ENCODE assay signal across 8 cellular contexts in the genomic region with DNA sequence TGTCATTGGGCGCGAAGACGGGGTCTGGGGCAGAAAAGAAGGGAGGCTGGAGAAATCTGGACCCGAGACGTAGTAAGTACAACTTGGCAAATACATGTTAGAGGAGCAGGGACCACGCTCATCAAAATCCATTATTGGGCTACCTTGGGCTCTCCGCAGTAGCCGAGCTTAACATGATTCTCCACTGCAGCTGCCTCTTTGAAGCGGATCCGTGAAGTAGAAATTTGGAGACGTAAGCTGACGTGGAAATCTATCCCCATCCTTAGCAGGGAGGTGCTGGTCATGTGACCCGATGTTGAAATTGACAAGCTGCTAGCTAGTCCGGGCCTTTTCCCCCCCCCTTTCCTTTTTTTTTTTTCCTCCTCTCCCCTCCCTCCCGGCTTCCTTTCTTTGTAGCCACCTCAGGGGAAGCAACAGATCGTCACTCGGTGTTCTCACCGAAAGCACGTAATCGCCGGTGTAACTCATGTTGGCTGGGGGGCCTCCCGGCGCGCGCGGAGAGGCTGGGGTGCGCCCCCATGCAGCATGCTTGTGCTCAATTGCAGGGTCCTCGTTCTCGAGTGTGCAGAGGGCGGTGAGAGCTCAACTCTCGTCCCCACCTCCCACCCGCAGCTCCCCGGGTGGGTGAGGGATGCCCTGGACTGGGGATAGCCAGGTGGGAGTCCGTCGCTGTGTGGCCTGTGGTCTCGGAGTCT. TPM values are rescaled to one million over a fixed set of nuclear protein-coding genes. Genes with fewer than 3 reads are reported as not detected.
DNase-seq lines count a peak whose midpoint lies in the region; ATAC-seq and TF ChIP-seq lines count a peak whose summit lies in the region.

A gene (minus strand): TSS at position 220 of the 695 bp plus-strand sequence. CDS start 88 bp downstream, at position 132.

- peaks cover 99% of the 10 kb centered on the region for H3K27me3 Mint-ChIP-seq in mesothelial cell of epicardium (ENCODE audit: low read depth)

- ATAC-seq in HG02678 (IDR thresholded peaks at IDR 0.05; ENCODE audit: unreplicated experiment): no peak

- no peaks in the 10 kb centered on the region for H3K36me3 ChIP-seq in DOHH2 (ENCODE audit: control insufficient read depth, low read length)
- H3K36me3 ChIP-seq in brain microvascular endothelial cell (replicated peaks): no peaks in the 10 kb centered on the region

- no peaks in the 10 kb centered on the region for H3K9me3 ChIP-seq in DOHH2 (ENCODE audit: control insufficient read depth, insufficient read depth, low read length)

- TF ChIP-seq CTCF in DOHH2 (IDR thresholded peaks at IDR 0.05; ENCODE audit: low read depth, low read length, poor library complexity, severe bottlenecking) (no peak), mesothelial cell of epicardium (IDR thresholded peaks at IDR 0.05; ENCODE audit: unreplicated experiment) (no peak), brain microvascular endothelial cell (IDR thresholded peaks at IDR 0.05; ENCODE audit: low read depth, low read length, missing control alignments) (no peak)

- no peaks in the 10 kb centered on the region for H3K9me3 Mint-ChIP-seq in mesothelial cell of epicardium

- H3F3A ChIP-seq in DOHH2 (ENCODE audit: control insufficient read depth, insufficient read depth): peaks cover 2% of the 10 kb centered on the region; the same call in 1 of the 2 replicates

- no peaks in the 10 kb centered on the region for H3K36me3 Mint-ChIP-seq in mesothelial cell of epicardium

- H3K4me3 Mint-ChIP-seq in mesothelial cell of epicardium: peak within 1 kb of the TSS; percentile 73

- H3K27me3 ChIP-seq in DOHH2 (ENCODE audit: control insufficient read depth, low read length) (peaks cover 95% of the 10 kb centered on the region), brain microvascular endothelial cell (replicated peaks) (peaks cover 94% of the 10 kb centered on the region)

- peaks cover 34% of the 10 kb centered on the region for H3K4me1 ChIP-seq in DOHH2 (ENCODE audit: control insufficient read depth, low read length)

- H3K27ac ChIP-seq in DOHH2 (ENCODE audit: low read depth, low read length) (no peak within 1 kb of the TSS), brain microvascular endothelial cell (no peak within 1 kb of the TSS)

- in situ Hi-C loops in brain microvascular endothelial cell (cut with HindIII; ENCODE audit: low pct_ligation_motif_present, low sequenced_read_pairs): no loop called here

- H4K20me1 ChIP-seq in DOHH2 (ENCODE audit: control insufficient read depth, insufficient read depth, low read depth, low read length): 0 out of 2 replicates have a peak, but pooled peaks cover 5% of the 10 kb centered on the region

- peak within 1 kb of the TSS; percentile 93 for H3K27ac Mint-ChIP-seq in mesothelial cell of epicardium

- peak within 1 kb of the TSS; percentile 72 for H3K4me3 ChIP-seq in DOHH2 (ENCODE audit: low read length)
- no peak within 1 kb of the TSS for H3K4me3 ChIP-seq in brain microvascular endothelial cell (ENCODE audit: low read depth, low read length)

- peaks cover 54% of the 10 kb centered on the region for H3K4me1 Mint-ChIP-seq in mesothelial cell of epicardium

- DNase-seq in LHCN-M2 (ENCODE audit: low read depth): peak; percentile 48
- peak; percentile 7 for DNase-seq in amniotic epithelial cell (ENCODE audit: low read depth)
- DNase-seq in mesothelial cell of epicardium (ENCODE audit: low spot score in 2 of 2, unreplicated experiment in 2 of 2): peak in 1 of 2 experiments; percentile 39
- no peak for DNase-seq in NCI-H187 (lab: John Stamatoyannopoulos, UW)
- DNase-seq in putamen (ENCODE audit: low spot score): no peak
- no peak for DNase-seq in brain microvascular endothelial cell

- peak within 1 kb of the TSS; percentile 87 for H3K4me2 ChIP-seq in DOHH2 (ENCODE audit: low read length)

- H3K9me2 ChIP-seq in DOHH2 (replicated peaks; ENCODE audit: control insufficient read depth, low read length): no peaks in the 10 kb centered on the region

- no peaks in the 10 kb centered on the region for H3K79me2 ChIP-seq in DOHH2 (ENCODE audit: control insufficient read depth, low read length)

RNA-seq across cellular contexts. Expression of the gene that starts here (rescaled TPM):
- total RNA-seq in LHCN-M2 (2014; rRNA removed) (3.9 and 4.0 TPM in 2 replicates), mesothelial cell of epicardium (3.3 to 4.2 TPM (median 3.9 TPM) in 3 replicates)
- 0.94 TPM for polyA plus RNA-seq in LHCN-M2 (2012)

Comparison
In these comparisons a context has a peak if more than half of its experiments do, and no peak if none do; other contexts are left out.
1. DNase-seq: peak in LHCN-M2 (single experiment) and amniotic epithelial cell (single experiment); none in NCI-H187 (0 of 2), putamen (single experiment) and brain microvascular endothelial cell (single experiment).